Comparison of ENCODE assay signal across 6 cellular contexts in the genomic region with DNA sequence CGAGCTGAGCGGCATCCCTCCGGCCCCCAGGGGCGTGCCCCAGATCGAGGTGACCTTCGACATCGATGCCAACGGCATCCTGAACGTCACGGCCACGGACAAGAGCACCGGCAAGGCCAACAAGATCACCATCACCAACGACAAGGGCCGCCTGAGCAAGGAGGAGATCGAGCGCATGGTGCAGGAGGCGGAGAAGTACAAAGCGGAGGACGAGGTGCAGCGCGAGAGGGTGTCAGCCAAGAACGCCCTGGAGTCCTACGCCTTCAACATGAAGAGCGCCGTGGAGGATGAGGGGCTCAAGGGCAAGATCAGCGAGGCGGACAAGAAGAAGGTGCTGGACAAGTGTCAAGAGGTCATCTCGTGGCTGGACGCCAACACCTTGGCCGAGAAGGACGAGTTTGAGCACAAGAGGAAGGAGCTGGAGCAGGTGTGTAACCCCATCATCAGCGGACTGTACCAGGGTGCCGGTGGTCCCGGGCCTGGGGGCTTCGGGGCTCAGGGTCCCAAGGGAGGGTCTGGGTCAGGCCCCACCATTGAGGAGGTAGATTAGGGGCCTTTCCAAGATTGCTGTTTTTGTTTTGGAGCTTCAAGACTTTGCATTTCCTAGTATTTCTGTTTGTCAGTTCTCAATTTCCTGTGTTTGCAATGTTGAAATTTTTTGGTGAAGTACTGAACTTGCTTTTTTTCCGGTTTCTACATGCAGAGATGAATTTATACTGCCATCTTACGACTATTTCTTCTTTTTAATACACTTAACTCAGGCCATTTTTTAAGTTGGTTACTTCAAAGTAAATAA. TPM values are rescaled to one million over a fixed set of nuclear protein-coding genes. Genes with fewer than 3 reads are reported as not detected.
DNase-seq lines count a peak whose midpoint lies in the region; ATAC-seq and TF ChIP-seq lines count a peak whose summit lies in the region.
"Not testable (repeated sequence)": the region's sequence is repeated elsewhere in the genome, so short reads cannot be mapped to it uniquely, and the experiment has no call there.

No MANE protein-coding gene starts in this region.

- ATAC-seq in RWPE2 (ENCODE audit: low read depth), result not testable (repeated sequence)
- ATAC-seq in naive thymus-derived CD8-positive, alpha-beta T cell, result peak; percentile 62 to 68

- POLR2A ChIA-PET in naive thymus-derived CD8-positive, alpha-beta T cell (lab: Charles Lee), result interaction anchor here (0.5 to 3.0 kb wide), 12 partner anchors 10 to 1155 kb away, joined by 3 to 18 read pairs (median 5); a partner anchor contains a TSS

- peak overlapping the region; percentile 34 to 96 (median 85) for H3K27ac Mint-ChIP-seq in naive thymus-derived CD8-positive, alpha-beta T cell

- 34% methylated on average over 11 of the region's 37 CpGs for WGBS in suprapubic skin

- H3K4me3 ChIP-seq in GM06990 (replicated peaks; ENCODE audit: low read depth, low read length) (peak overlapping the region; percentile 53), RWPE2 (ENCODE audit: severe bottlenecking) (peak overlapping the region; percentile 45), ascending aorta (peak overlapping the region; percentile 59 to 63), suprapubic skin (peak overlapping the region; percentile 58)

- H3K27me3 ChIP-seq in GM06990 (replicated peaks; ENCODE audit: control insufficient read depth, insufficient read depth, low read length); RWPE2 (ENCODE audit: insufficient read depth, poor library complexity, severe bottlenecking); ascending aorta; suprapubic skin: not testable (repeated sequence)

- not testable (repeated sequence) for H3K36me3 Mint-ChIP-seq in naive thymus-derived CD8-positive, alpha-beta T cell

- TF ChIP-seq CTCF in GM06990 (IDR thresholded peaks at IDR 0.05; ENCODE audit: insufficient read depth, low read length, poor library complexity, severe bottlenecking); RWPE2 (IDR thresholded peaks at IDR 0.05; ENCODE audit: poor library complexity, severe bottlenecking); suprapubic skin (IDR thresholded peaks at IDR 0.05): not testable (repeated sequence)
- TF ChIP-seq CTCF in ascending aorta (IDR thresholded peaks at IDR 0.05), result peak in 1 of 3 experiments; percentile 26

- H3K4me1 ChIP-seq in RWPE2 (ENCODE audit: insufficient read depth, poor library complexity, severe bottlenecking) (peaks cover 28% of the 10 kb centered on the region), ascending aorta (peaks cover 10 to 33% of the 10 kb centered on the region in 2 donors), suprapubic skin (peaks cover 66% of the 10 kb centered on the region)

- not testable (repeated sequence) for H3K27me3 Mint-ChIP-seq in naive thymus-derived CD8-positive, alpha-beta T cell

- H3K4me1 Mint-ChIP-seq in naive thymus-derived CD8-positive, alpha-beta T cell, result peaks cover 9 to 58% (median 38%) of the 10 kb centered on the region in 4 donors

- intact Hi-C loops in ascending aorta (cut with DNase I), result loop anchor here (10.0 kb wide), 1 partner anchor 1157 kb away; no protein-coding TSS in a partner anchor

- H3K27ac ChIP-seq in RWPE2 (ENCODE audit: poor library complexity, severe bottlenecking) (peak overlapping the region; percentile 92), ascending aorta (peak overlapping the region; percentile 58 to 99), suprapubic skin (peak overlapping the region; percentile 77)

- not testable (repeated sequence) for H3K36me3 ChIP-seq in GM06990 (ENCODE audit: control insufficient read depth, insufficient read depth, low read length); RWPE2 (ENCODE audit: low read depth); ascending aorta; suprapubic skin

- TF ChIP-seq POLR2A in suprapubic skin (IDR thresholded peaks at IDR 0.05), result not testable (repeated sequence)

- DNase-seq in GM06990 (ENCODE audit: extremely low read depth, insufficient read length); RWPE2 (ENCODE audit: low spot score); ascending aorta (ENCODE audit: low spot score in 2 of 2); suprapubic skin (ENCODE audit: low spot score in 2 of 2): not testable (repeated sequence)
- peak; percentile 83 for DNase-seq in globus pallidus (ENCODE audit: low spot score)
- peak in 4 of 10 donors; percentile 23 to 69 (median 61) for DNase-seq in naive thymus-derived CD8-positive, alpha-beta T cell

- not testable (repeated sequence) for H3K9me3 ChIP-seq in RWPE2 (ENCODE audit: severe bottlenecking); ascending aorta; suprapubic skin

- H3K9me3 Mint-ChIP-seq in naive thymus-derived CD8-positive, alpha-beta T cell, result not testable (repeated sequence)

- TF ChIP-seq EP300 in suprapubic skin (IDR thresholded peaks at IDR 0.05), result not testable (repeated sequence)

- H3K4me3 Mint-ChIP-seq in naive thymus-derived CD8-positive, alpha-beta T cell, result peak overlapping the region; percentile 78 to 90 (median 83)

RNA-seq across cellular contexts. Expression of a gene that starts 2.0 kb away (rescaled TPM):
- total RNA-seq in ascending aorta, result 288 TPM
- 10 to 100 TPM; 54.8 to 56.9 TPM for total RNA-seq in naive thymus-derived CD8-positive, alpha-beta T cell
- polyA plus RNA-seq in naive thymus-derived CD8-positive, alpha-beta T cell, result 10 to 100 TPM in 2 of 3 donors, 1 to 10 TPM in 1; 6.9 to 17.3 (median 11.4) TPM
- 100 to 1,000 TPM; 200 to 464 (median 408) TPM for total RNA-seq in suprapubic skin

RNA-seq across cellular contexts. Expression of a gene that starts 2.2 kb away (rescaled TPM):
- total RNA-seq in ascending aorta, result not detected
- total RNA-seq in naive thymus-derived CD8-positive, alpha-beta T cell, result 1 to 10 TPM; 3.5 to 4.0 TPM
- 1 to 10 TPM in 2 of 3 donors, under 1 TPM in 1; 0.56 to 1.6 (median 1.6) TPM for polyA plus RNA-seq in naive thymus-derived CD8-positive, alpha-beta T cell
- total RNA-seq in suprapubic skin, result 1 to 10 TPM in 3 of 4 donors, under 1 TPM in 1; 0.83 to 3.1 (median 1.8) TPM

RNA-seq across cellular contexts. Expression of a gene that starts 10.2 kb away (rescaled TPM):
- 613 TPM for total RNA-seq in ascending aorta
- 10 to 100 TPM; 39.6 to 42.2 TPM for total RNA-seq in naive thymus-derived CD8-positive, alpha-beta T cell
- 1 to 10 TPM in 2 of 3 donors, under 1 TPM in 1; 0.28 to 1.3 (median 1.2) TPM for polyA plus RNA-seq in naive thymus-derived CD8-positive, alpha-beta T cell
- total RNA-seq in suprapubic skin, result 100 to 1,000 TPM; 243 to 686 (median 558) TPM

RNA-seq across cellular contexts. Expression of a gene that starts 10.6 kb away (rescaled TPM):
- total RNA-seq in ascending aorta, result 61.3 TPM
- 10 to 100 TPM; 28.9 to 31.9 TPM for total RNA-seq in naive thymus-derived CD8-positive, alpha-beta T cell
- 10 to 100 TPM; 67.1 to 80.3 (median 77.9) TPM for polyA plus RNA-seq in naive thymus-derived CD8-positive, alpha-beta T cell
- 10 to 100 TPM; 21.7 to 39.5 (median 30.2) TPM for total RNA-seq in suprapubic skin

RNA-seq across cellular contexts. Expression of a gene that starts 21.8 kb away (rescaled TPM):
- 48.3 TPM for total RNA-seq in ascending aorta
- 10 to 100 TPM; 37.6 to 40.3 TPM for total RNA-seq in naive thymus-derived CD8-positive, alpha-beta T cell
- 10 to 100 TPM; 27.5 to 37.8 (median 30.3) TPM for polyA plus RNA-seq in naive thymus-derived CD8-positive, alpha-beta T cell
- 10 to 100 TPM; 48.8 to 60.0 (median 59.1) TPM for total RNA-seq in suprapubic skin

Comparison
In these comparisons a context has a peak if more than half of its experiments do, and no peak if none do; other contexts are left out.
1. RNA of a gene that starts 10.2 kb away (total RNA-seq): 243 to 686 TPM in suprapubic skin and 613 TPM in ascending aorta (single experiment); 39.6 to 42.2 TPM in naive thymus-derived CD8-positive, alpha-beta T cell; every median in the first group is over 4 times any median in the second.
2. Peak in every context shown above with its lines, with median percentiles within 50 percentile points of each other: H3K4me3 ChIP-seq and H3K27ac ChIP-seq.